32 cellular contexts compared by ENCODE assay signal in the genomic region with DNA sequence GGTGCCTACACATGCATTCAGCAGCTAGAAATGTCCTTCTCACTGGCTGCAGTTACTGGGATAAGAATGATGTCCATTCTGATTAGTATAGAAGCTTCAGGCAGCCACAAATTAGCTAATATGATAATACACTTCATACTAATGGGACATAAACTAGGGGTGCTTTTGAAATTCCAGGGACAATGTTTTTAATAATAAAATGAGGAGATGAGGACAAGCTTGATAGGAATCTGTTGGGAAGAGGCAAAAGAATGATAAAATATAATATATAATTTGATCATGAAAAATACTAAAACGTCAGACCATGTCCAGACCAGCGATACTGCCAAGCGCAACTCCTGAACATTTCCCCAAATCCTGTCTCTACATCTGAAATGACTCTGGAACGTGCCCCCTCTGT.
DNase-seq lines count a peak whose midpoint lies in the region; ATAC-seq, FAIRE-seq and TF ChIP-seq lines count a peak whose summit lies in the region.
"Had no signal": no experiment of that assay in that cellular context is flagged by ENCODE, and none has a peak within 500 bp of the region (broad histone marks: within the 10 kb centered on the region; RNA-seq: fewer than 3 reads in every experiment).

No MANE protein-coding gene starts in this region.

- POLR2A ChIA-PET in SK-N-SH (lab: Yijun Ruan, JAX) = no interaction called here
- POLR2A ChIA-PET in PC-3 (lab: Charles Lee; ENCODE audit: unreplicated experiment) = no interaction called here

- BruUV-seq in PC-3 (replicated peaks; lab: Mats Ljungman, UMichigan) = no TSS peak

- H3K4me2 ChIP-seq in SK-N-SH (no peak overlapping the region), PC-3 (ENCODE audit: low read length) (no peak overlapping the region)
- H3K4me2 ChIP-seq: A549; BLaER1; BLaER1 treated with 17β-estradiol and CSF1 and Interleukin-3, amounts not matched to agents 10 nM and 100 nM had no signal

- DNase-seq in D721Med (ENCODE audit: insufficient read length, low spot score) = no peak
- DNase-seq in SK-N-SH = no peak
- DNase-seq in activated CD8-positive, alpha-beta memory T cell treated with anti-CD3 and anti-CD28 coated beads, Interleukin-2, amount 50 U/mL, for 48 hours = no peak
- no peak for DNase-seq in PC-3
- DNase-seq: 8988T; ACHN; AML-193; BE2C; C1 segment of cervical spinal cord; Caco-2; Calu3; CD4-positive, alpha-beta memory T cell; CD4-positive, alpha-beta T cell; CD4-positive, CD25-positive, alpha-beta regulatory T cell; CD8-positive, alpha-beta memory T cell; CD8-positive, alpha-beta T cell; COR-L47; DMS 273 treated with DMSO at 0.1 percent for 48 hours; DMS153; DMS53; DMS79; DMS79 treated with DMSO at 0.1 percent for 48 hours; DND-41; EL had no signal

- 38% methylated on average over 4 of the region's 4 CpGs for WGBS in SK-N-SH (ENCODE audit: low lambda C conversion rate)

- H3K9ac ChIP-seq in SK-N-SH (no peak overlapping the region), PC-3 (ENCODE audit: low read length) (no peak overlapping the region)
- H3K9ac ChIP-seq: BLaER1; BLaER1 treated with 17β-estradiol and CSF1 and Interleukin-3, amounts not matched to agents 10 nM and 100 nM had no signal

- TF ChIP-seq EP300 in SK-N-SH (IDR thresholded peaks at IDR 0.05; ENCODE audit: borderline replicate concordance in 1 of 2, low read depth in 1 of 2, low read length in 1 of 2) = peak in 1 of 2 experiments; percentile 84; a peak in 2 of 4 replicates

- H4K20me1 ChIP-seq in SK-N-SH (ENCODE audit: insufficient read depth) (no peaks in the 10 kb centered on the region), PC-3 (ENCODE audit: low read length) (no peaks in the 10 kb centered on the region)
- H4K20me1 ChIP-seq: BLaER1; BLaER1 treated with 17β-estradiol and CSF1 and Interleukin-3, amounts not matched to agents 10 nM and 100 nM had no signal

- H3K27me3 ChIP-seq in SK-N-SH (ENCODE audit: insufficient read depth) (no peaks in the 10 kb centered on the region), PC-3 (ENCODE audit: low read length) (no peaks in the 10 kb centered on the region)
- H3K27me3 ChIP-seq: BE2C; BLaER1; BLaER1 treated with 17β-estradiol and CSF1 and Interleukin-3, amounts not matched to agents 10 nM and 100 nM had no signal

- ATAC-seq in SK-N-SH treated with all-trans-retinoic acid at 6 μM for 48 hours = no peak
- ATAC-seq in GM18519 (IDR thresholded peaks at IDR 0.05; ENCODE audit: low FRiP score, unreplicated experiment) = no peak
- no peak for ATAC-seq in PC-3
- ATAC-seq: A549; CD8-positive, alpha-beta T cell had no signal

- H3K9me3 ChIP-seq in SK-N-SH (no peaks in the 10 kb centered on the region), PC-3 (ENCODE audit: low read length) (no peaks in the 10 kb centered on the region)
- H3K9me3 ChIP-seq: A549, BE2C, BLaER1, Caco-2 had no signal

- H3K36me3 ChIP-seq in SK-N-SH (replicated peaks in 1 of 2; ENCODE audit: control insufficient read depth in 1 of 2, insufficient read depth in 2 of 2, low read length in 1 of 2) (no peaks in the 10 kb centered on the region), PC-3 (ENCODE audit: low read depth, low read length) (no peaks in the 10 kb centered on the region)
- H3K36me3 ChIP-seq: BE2C; BLaER1; BLaER1 treated with 17β-estradiol and CSF1 and Interleukin-3, amounts not matched to agents 10 nM and 100 nM had no signal

- TF ChIP-seq RAD21 in SK-N-SH (IDR thresholded peaks at IDR 0.05; ENCODE audit: low read length) = no peak; the same call in none of the 2 replicates

- H3K27ac ChIP-seq in SK-N-SH (ENCODE audit: low read depth in 2 of 2, low read length in 1 of 2) = peak overlapping the region in 1 of 2 experiments; percentile 68; a peak in 1 of 4 replicates
- no peak overlapping the region for H3K27ac ChIP-seq in PC-3 (ENCODE audit: low read length)
- H3K27ac ChIP-seq: 22Rv1; A549; BLaER1; BLaER1 treated with 17β-estradiol and CSF1 and Interleukin-3, amounts not matched to agents 10 nM and 100 nM; C4-2B had no signal

- peaks cover 0 to 13% of the 10 kb centered on the region in 2 experiments; a peak in 2 of 4 replicates for H3K4me1 ChIP-seq in SK-N-SH (ENCODE audit: control insufficient read depth in 1 of 2, insufficient read depth in 2 of 2, low read depth in 1 of 2, low read length in 1 of 2)
- no peaks in the 10 kb centered on the region for H3K4me1 ChIP-seq in PC-3 (ENCODE audit: insufficient read depth, low read length)
- H3K4me1 ChIP-seq: A549, Caco-2 had no signal

- H3F3A ChIP-seq in SK-N-SH (replicated peaks; ENCODE audit: insufficient read depth) = no peaks in the 10 kb centered on the region
- H3F3A ChIP-seq in PC-3 (ENCODE audit: low read length, unreplicated experiment) = no peaks in the 10 kb centered on the region

- H2AFZ ChIP-seq in SK-N-SH (ENCODE audit: low read depth) (no peak overlapping the region), PC-3 (ENCODE audit: low read length) (no peak overlapping the region)

- CTCF ChIA-PET in SK-N-SH (lab: Yijun Ruan, JAX) (interaction anchor here (0.6 to 1.1 kb wide), 4 partner anchors 12 to 735 kb away, joined by 3 read pairs; no protein-coding TSS in a partner anchor), PC-3 (lab: Charles Lee) (no interaction called here)

- intact Hi-C loops in PC-3 (cut with micrococcal nuclease) = no loop called here

- no peak for TF ChIP-seq CTCF in D721Med (IDR thresholded peaks at IDR 0.05; ENCODE audit: insufficient read depth, missing control alignments)
- no peak for TF ChIP-seq CTCF in SK-N-SH (IDR thresholded peaks at IDR 0.05)
- no peak for TF ChIP-seq CTCF in PC-3 (conservative IDR thresholded peaks at IDR 0.05; ENCODE audit: low read depth, low read length)

- H3K79me2 ChIP-seq in SK-N-SH (ENCODE audit: insufficient read depth) (no peaks in the 10 kb centered on the region), PC-3 (ENCODE audit: low read length) (no peaks in the 10 kb centered on the region)

- H3K4me3 ChIP-seq in SK-N-SH (ENCODE audit: low read depth in 2 of 2, low read length in 1 of 2) (no peak overlapping the region), PC-3 (ENCODE audit: low read length) (no peak overlapping the region)
- H3K4me3 ChIP-seq: A549; BLaER1; BLaER1 treated with 17β-estradiol and CSF1 and Interleukin-3, amounts not matched to agents 10 nM and 100 nM had no signal

- peak; percentile 55 for FAIRE-seq in D721Med (lab: Jason Lieb, UNC)
- FAIRE-seq: A204.1, A549 had no signal

- H3K9me2 ChIP-seq in SK-N-SH = no peaks in the 10 kb centered on the region
- no peaks in the 10 kb centered on the region for H3K9me2 ChIP-seq in PC-3 (replicated peaks; ENCODE audit: low read length)

TF ChIP-seq in SK-N-SH, 30 proteins besides CTCF, POLR2A, EP300 and RAD21:
- TF ChIP-seq MEF2A (IDR thresholded peaks at IDR 0.05; ENCODE audit: borderline replicate concordance, low read depth) = no peak
- TF ChIP-seq RCOR1 (IDR thresholded peaks at IDR 0.05; ENCODE audit: low read length) = peak; percentile 72
- 0 out of 2 replicates have a peak, but pooled peaks have one; percentile 6 for TF ChIP-seq TCF12 (IDR thresholded peaks at IDR 0.05)

TF ChIP-seq in SK-N-SH treated with all-trans-retinoic acid at 6 μM for 48 hours, 23 proteins besides CTCF, POLR2A, EP300 and RAD21:
- peak; percentile 82 for TF ChIP-seq ISL1 (CRISPR knock-in tag; IDR thresholded peaks at IDR 0.05)
- no peak for TF ChIP-seq ZNF70 (CRISPR knock-in tag; IDR thresholded peaks at IDR 0.05)
- TF ChIP-seq ZFP30 (CRISPR knock-in tag; IDR thresholded peaks at IDR 0.05) = no peak
- TF ChIP-seq ESRRG (CRISPR knock-in tag; IDR thresholded peaks at IDR 0.05) = no peak
- TF ChIP-seq, protein P1, sequence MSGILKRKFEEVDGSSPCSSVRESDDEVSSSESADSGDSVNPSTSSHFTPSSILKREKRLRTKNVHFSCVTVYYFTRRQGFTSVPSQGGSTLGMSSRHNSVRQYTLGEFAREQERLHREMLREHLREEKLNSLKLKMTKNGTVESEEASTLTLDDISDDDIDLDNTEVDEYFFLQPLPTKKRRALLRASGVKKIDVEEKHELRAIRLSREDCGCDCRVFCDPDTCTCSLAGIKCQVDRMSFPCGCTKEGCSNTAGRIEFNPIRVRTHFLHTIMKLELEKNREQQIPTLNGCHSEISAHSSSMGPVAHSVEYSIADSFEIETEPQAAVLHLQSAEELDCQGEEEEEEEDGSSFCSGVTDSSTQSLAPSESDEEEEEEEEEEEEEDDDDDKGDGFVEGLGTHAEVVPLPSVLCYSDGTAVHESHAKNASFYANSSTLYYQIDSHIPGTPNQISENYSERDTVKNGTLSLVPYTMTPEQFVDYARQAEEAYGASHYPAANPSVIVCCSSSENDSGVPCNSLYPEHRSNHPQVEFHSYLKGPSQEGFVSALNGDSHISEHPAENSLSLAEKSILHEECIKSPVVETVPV (CRISPR knock-in tag; IDR thresholded peaks at IDR 0.05) = no peak
- TF ChIP-seq, protein P2, sequence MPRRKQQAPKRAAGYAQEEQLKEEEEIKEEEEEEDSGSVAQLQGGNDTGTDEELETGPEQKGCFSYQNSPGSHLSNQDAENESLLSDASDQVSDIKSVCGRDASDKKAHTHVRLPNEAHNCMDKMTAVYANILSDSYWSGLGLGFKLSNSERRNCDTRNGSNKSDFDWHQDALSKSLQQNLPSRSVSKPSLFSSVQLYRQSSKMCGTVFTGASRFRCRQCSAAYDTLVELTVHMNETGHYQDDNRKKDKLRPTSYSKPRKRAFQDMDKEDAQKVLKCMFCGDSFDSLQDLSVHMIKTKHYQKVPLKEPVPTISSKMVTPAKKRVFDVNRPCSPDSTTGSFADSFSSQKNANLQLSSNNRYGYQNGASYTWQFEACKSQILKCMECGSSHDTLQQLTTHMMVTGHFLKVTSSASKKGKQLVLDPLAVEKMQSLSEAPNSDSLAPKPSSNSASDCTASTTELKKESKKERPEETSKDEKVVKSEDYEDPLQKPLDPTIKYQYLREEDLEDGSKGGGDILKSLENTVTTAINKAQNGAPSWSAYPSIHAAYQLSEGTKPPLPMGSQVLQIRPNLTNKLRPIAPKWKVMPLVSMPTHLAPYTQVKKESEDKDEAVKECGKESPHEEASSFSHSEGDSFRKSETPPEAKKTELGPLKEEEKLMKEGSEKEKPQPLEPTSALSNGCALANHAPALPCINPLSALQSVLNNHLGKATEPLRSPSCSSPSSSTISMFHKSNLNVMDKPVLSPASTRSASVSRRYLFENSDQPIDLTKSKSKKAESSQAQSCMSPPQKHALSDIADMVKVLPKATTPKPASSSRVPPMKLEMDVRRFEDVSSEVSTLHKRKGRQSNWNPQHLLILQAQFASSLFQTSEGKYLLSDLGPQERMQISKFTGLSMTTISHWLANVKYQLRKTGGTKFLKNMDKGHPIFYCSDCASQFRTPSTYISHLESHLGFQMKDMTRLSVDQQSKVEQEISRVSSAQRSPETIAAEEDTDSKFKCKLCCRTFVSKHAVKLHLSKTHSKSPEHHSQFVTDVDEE (CRISPR knock-in tag; IDR thresholded peaks at IDR 0.05) = 0 out of 2 replicates have a peak, but pooled peaks have one; percentile 13
- TF ChIP-seq ZFP3 (CRISPR knock-in tag; IDR thresholded peaks at IDR 0.05) = no peak
- TF ChIP-seq TCF4 (CRISPR knock-in tag; IDR thresholded peaks at IDR 0.05; ENCODE audit: borderline replicate concordance) = peak; percentile 13; the same call in 1 of the 2 replicates
- no peak for TF ChIP-seq TOX (CRISPR knock-in tag; IDR thresholded peaks at IDR 0.05; ENCODE audit: borderline replicate concordance)
